ENCODE assay signal across 1 cellular context in genomic region chr1:14758962-14759361, GRCh38.
TF ChIP-seq lines count a peak whose summit lies in the region.

No MANE protein-coding gene starts in this region.

TF ChIP-seq in GM23338, 12 proteins besides CTCF, POLR2A, EP300 and RAD21:
- TF ChIP-seq ZNF462 (CRISPR knock-in tag; IDR thresholded peaks at IDR 0.05) (no peak), NANOG (IDR thresholded peaks at IDR 0.05; ENCODE audit: borderline replicate concordance) (no peak), EZH2phosphoT487 (IDR thresholded peaks at IDR 0.05; ENCODE audit: unreplicated experiment) (no peak), ZNF114 (CRISPR knock-in tag; IDR thresholded peaks at IDR 0.05) (no peak), CREB1 (CRISPR knock-in tag; IDR thresholded peaks at IDR 0.05; ENCODE audit: low read depth) (no peak), POLR2AphosphoS5 (IDR thresholded peaks at IDR 0.05; ENCODE audit: low read depth) (no peak), ZNF331 (CRISPR knock-in tag; IDR thresholded peaks at IDR 0.05; ENCODE audit: low read depth) (no peak), EZH2 (IDR thresholded peaks at IDR 0.05; ENCODE audit: low read depth, unreplicated experiment) (no peak), STAT1 (IDR thresholded peaks at IDR 0.05; ENCODE audit: unreplicated experiment) (no peak), ETS1 (IDR thresholded peaks at IDR 0.05) (no peak), REST (IDR thresholded peaks at IDR 0.05; ENCODE audit: unreplicated experiment) (no peak), JUNB (IDR thresholded peaks at IDR 0.05; ENCODE audit: unreplicated experiment) (no peak)
